Comparison of ENCODE assay signal across 8 cellular contexts in the genomic region with DNA sequence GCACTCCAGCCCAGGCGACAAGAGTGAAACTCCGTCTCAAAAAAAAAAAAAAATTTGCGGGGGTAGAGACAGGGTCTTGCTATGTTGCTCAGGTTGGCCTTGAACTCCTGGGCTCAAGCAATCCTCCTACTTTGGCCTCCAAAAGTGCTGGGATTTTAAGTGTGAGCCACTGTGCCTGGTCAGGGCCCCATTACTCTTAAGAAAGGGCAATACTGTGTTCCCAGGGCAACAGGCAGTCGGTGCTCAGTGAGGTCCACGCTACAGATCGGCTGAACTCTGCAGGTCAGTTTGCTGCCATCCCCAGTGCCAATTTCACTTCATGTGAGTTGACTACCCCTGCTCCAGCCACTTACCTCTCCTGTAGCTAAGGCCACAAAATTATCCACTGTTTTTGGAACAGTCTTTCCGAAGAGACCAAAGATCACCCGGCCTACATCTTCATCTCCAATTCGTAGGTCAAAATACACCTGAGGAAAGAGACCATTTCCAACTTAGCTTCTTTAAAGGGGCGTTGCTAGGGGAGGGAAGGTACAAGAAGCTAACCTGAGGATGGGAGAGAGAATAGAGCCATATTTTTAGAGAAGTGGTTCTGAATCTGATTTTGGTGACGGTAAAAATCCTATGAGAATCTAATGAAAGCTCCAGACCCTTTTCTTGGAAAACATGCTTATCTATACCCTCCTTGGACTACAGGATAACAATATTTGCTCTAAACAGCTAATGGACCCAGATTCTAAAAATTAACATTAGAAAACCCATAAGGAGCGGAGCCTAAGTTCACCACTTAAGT. TPM values are rescaled to one million over a fixed set of nuclear protein-coding genes. Genes with fewer than 3 reads are reported as not detected.
DNase-seq lines count a peak whose midpoint lies in the region; ATAC-seq and TF ChIP-seq lines count a peak whose summit lies in the region.

No MANE protein-coding gene starts in this region.

- peak overlapping the region; percentile 94 for H3K4me3 ChIP-seq in adipocyte (ENCODE audit: low read length)
- H3K4me3 ChIP-seq in thoracic aorta: peak overlapping the region; percentile 94

- no peak for ATAC-seq in thoracic aorta (ENCODE audit: insufficient number of reproducible peaks, low FRiP score, low read depth)
- no peak for ATAC-seq in GM18502 (IDR thresholded peaks at IDR 0.05; ENCODE audit: poor library complexity, unreplicated experiment)

- TF ChIP-seq CTCF in thoracic aorta (IDR thresholded peaks at IDR 0.05): no peak

- H3K36me3 ChIP-seq in adipocyte (ENCODE audit: control insufficient read depth, insufficient read depth, low read length, severe bottlenecking): peaks cover 47% of the 10 kb centered on the region
- peaks cover 38% of the 10 kb centered on the region for H3K36me3 ChIP-seq in thoracic aorta

- peak; percentile 57 for DNase-seq in activated CD8-positive, alpha-beta memory T cell treated with anti-CD3 and anti-CD28 coated beads for 24 hours
- DNase-seq in activated CD8-positive, alpha-beta memory T cell treated with anti-CD3 and anti-CD28 coated beads, Interleukin-2, amount 50 U/mL, for 48 hours: no peak
- DNase-seq in adipocyte (ENCODE audit: low read depth) (peak; percentile 6), thoracic aorta (ENCODE audit: low spot score) (no peak), iPS-NIHi11 (ENCODE audit: low spot score) (no peak), SIG-M5 (lab: John Stamatoyannopoulos, UW) (no peak)

- H3K9me3 ChIP-seq in adipocyte (ENCODE audit: control insufficient read depth, low read length) (no peaks in the 10 kb centered on the region), thoracic aorta (no peaks in the 10 kb centered on the region)

- H3K27ac ChIP-seq in layer of hippocampus (ENCODE audit: low read depth, low read length) (peak overlapping the region; percentile 91), thoracic aorta (peak overlapping the region; percentile 88)

- H3K27me3 ChIP-seq in adipocyte (replicated peaks; ENCODE audit: control insufficient read depth, insufficient read depth, low read length) (no peaks in the 10 kb centered on the region), layer of hippocampus (ENCODE audit: control insufficient read depth, insufficient read depth, low read length) (no peaks in the 10 kb centered on the region), thoracic aorta (replicated peaks; ENCODE audit: insufficient read depth) (no peaks in the 10 kb centered on the region)

- peak overlapping the region; percentile 93 for H3K9ac ChIP-seq in adipocyte (ENCODE audit: low read length)

- H3K4me1 ChIP-seq in adipocyte (ENCODE audit: control insufficient read depth, insufficient read depth, low read length) (peaks cover 57% of the 10 kb centered on the region), thoracic aorta (ENCODE audit: control insufficient read depth in 1 of 2, low read depth in 2 of 2) (peaks cover 20 to 36% of the 10 kb centered on the region in 2 donors)

RNA-seq across cellular contexts. Expression of gene PPIB, which starts 0.9 kb away (rescaled TPM):
- total RNA-seq in thoracic aorta: 100 to 1,000 TPM; 288 to 331 TPM

RNA-seq across cellular contexts. Expression of gene SNX22, which starts 10.4 kb away (rescaled TPM):
- under 1 TPM; 0.27 to 0.28 TPM for total RNA-seq in thoracic aorta

Comparison
In these comparisons a context has a peak if more than half of its experiments do, and no peak if none do; other contexts are left out.
1. DNase-seq: peak in activated CD8-positive, alpha-beta memory T cell treated with anti-CD3 and anti-CD28 coated beads for 24 hours (single experiment) and adipocyte (single experiment); none in activated CD8-positive, alpha-beta memory T cell treated with anti-CD3 and anti-CD28 coated beads, Interleukin-2, amount 50 U/mL, for 48 hours (single experiment), thoracic aorta (single experiment), iPS-NIHi11 (single experiment) and SIG-M5 (single experiment).